8 cellular contexts compared by ENCODE assay signal in genomic region chr15:59622289-59622688, GRCh38.
A peak's percentile ranks its signal among the peaks of the same experiment; 100 is the strongest.
DNase-seq lines count a peak whose midpoint lies in the region; ATAC-seq lines count a peak whose summit lies in the region.

No MANE protein-coding gene starts in this region.

- peak; percentile 55 for ATAC-seq in GM19043 (IDR thresholded peaks at IDR 0.05; ENCODE audit: low read depth, unreplicated experiment)
- no peak for ATAC-seq in GM21360 (IDR thresholded peaks at IDR 0.05; ENCODE audit: unreplicated experiment)

- H3K4me3 ChIP-seq in effector memory CD4-positive, alpha-beta T cell (ENCODE audit: insufficient read depth, low read depth, low read length, poor library complexity, severe bottlenecking), result no peak overlapping the region

- no peaks in the 10 kb centered on the region for H3K36me3 ChIP-seq in effector memory CD4-positive, alpha-beta T cell (ENCODE audit: control insufficient read depth, insufficient read depth, low read length)

- peak; percentile 79 for DNase-seq in AG20443 (ENCODE audit: low spot score)
- DNase-seq in LoVo (ENCODE audit: low spot score), result peak; percentile 80
- peak; percentile 3 for DNase-seq in activated CD4-positive, alpha-beta T cell treated with anti-CD3 and anti-CD28 coated beads, Interleukin-2, amount 50 U/mL, for 1 hour
- peak; percentile 50 for DNase-seq in fibroblast of peridontal ligament (ENCODE audit: extremely low read depth)
- DNase-seq in stimulated activated CD4-positive, alpha-beta T cell treated with anti-CD3 and anti-CD28 coated beads, Interleukin-4, amount 100 ng/mL, for 4 hours, result peak; percentile 13 to 18
- no peak for DNase-seq in effector memory CD4-positive, alpha-beta T cell

- H3K9me3 ChIP-seq in effector memory CD4-positive, alpha-beta T cell (ENCODE audit: control insufficient read depth, low read length), result no peaks in the 10 kb centered on the region

- H3K27ac ChIP-seq in effector memory CD4-positive, alpha-beta T cell (ENCODE audit: insufficient read depth, low read length, poor library complexity, severe bottlenecking), result no peak overlapping the region

- H3K4me1 ChIP-seq in effector memory CD4-positive, alpha-beta T cell (ENCODE audit: control insufficient read depth, insufficient read depth, low read length, poor library complexity, severe bottlenecking), result no peaks in the 10 kb centered on the region

- H3K27me3 ChIP-seq in effector memory CD4-positive, alpha-beta T cell (replicated peaks; ENCODE audit: control insufficient read depth, insufficient read depth, low read length, poor library complexity, severe bottlenecking), result peaks cover 5% of the 10 kb centered on the region

Comparison
In these comparisons a context has a peak if more than half of its experiments do, and no peak if none do; other contexts are left out.
1. DNase-seq: peak in AG20443 (single experiment), LoVo (single experiment), activated CD4-positive, alpha-beta T cell treated with anti-CD3 and anti-CD28 coated beads, Interleukin-2, amount 50 U/mL, for 1 hour (single experiment), fibroblast of peridontal ligament (single experiment) and stimulated activated CD4-positive, alpha-beta T cell treated with anti-CD3 and anti-CD28 coated beads, Interleukin-4, amount 100 ng/mL, for 4 hours (2 of 2); none in effector memory CD4-positive, alpha-beta T cell (0 of 3).